11 cellular contexts compared by ENCODE assay signal in the genomic region with DNA sequence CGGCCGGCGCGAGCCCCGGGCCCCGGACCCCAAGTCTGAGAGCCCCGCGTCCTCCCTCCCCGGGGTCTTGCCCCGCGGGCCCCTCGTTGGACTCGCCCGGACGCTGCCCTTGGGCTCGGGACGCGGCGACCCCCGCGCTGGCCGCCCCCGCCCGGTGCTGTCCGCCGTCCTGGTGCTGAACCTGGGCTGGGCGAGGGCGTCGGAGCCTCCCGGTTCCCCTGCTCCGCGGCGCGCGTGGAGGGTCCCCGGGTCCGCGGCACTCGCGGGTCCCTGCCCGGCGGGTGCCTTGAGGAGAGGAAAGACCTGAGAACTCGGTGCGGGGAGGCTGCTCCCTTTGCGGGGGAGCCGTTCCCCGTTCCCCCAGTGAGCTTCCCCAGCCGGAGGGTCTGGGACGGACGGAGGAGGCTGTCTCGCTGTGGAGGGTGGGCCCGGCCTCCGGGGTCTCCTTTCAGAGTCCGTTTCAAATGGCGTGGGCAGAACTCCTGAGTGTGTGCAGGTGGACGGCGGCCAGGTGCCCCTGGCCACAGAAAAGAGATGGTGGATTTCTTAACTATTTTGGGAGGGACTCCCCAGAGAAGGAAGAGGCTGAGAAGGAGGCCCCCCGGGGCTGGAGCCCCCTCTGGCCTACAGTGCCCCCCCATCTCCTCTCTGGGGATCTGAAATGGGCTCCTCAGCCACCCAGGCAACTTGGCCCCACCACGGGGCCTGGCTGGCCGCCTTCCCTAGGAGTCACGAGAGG. TPM values are rescaled to one million over a fixed set of nuclear protein-coding genes. Genes with fewer than 3 reads are reported as not detected.
DNase-seq lines count a peak whose midpoint lies in the region; ATAC-seq and TF ChIP-seq lines count a peak whose summit lies in the region.
"Had no signal": no experiment of that assay in that cellular context is flagged by ENCODE, and none has a peak within 500 bp of the region (broad histone marks: within the 10 kb centered on the region; RNA-seq: fewer than 3 reads in every experiment).

No MANE protein-coding gene starts in this region.

- H3F3A ChIP-seq in GM23338 (replicated peaks; ENCODE audit: low read depth) (peaks cover 7% of the 10 kb centered on the region; the same call in 1 of the 2 replicates), neural progenitor cell (ENCODE audit: low read depth) (peaks cover 14% of the 10 kb centered on the region), MM.1S (ENCODE audit: insufficient read depth, low read length) (no peaks in the 10 kb centered on the region)

- H3K9me2 ChIP-seq in GM23338 (ENCODE audit: insufficient read depth): no peaks in the 10 kb centered on the region
- H3K9me2 ChIP-seq in MM.1S (replicated peaks; ENCODE audit: insufficient read depth, low read length): no peaks in the 10 kb centered on the region

- H3K4me3 ChIP-seq in GM23338: peak overlapping the region; percentile 51
- H3K4me3 ChIP-seq in heart right ventricle: peak overlapping the region in 9 of 10 donors; percentile 10 to 41 (median 23)
- H3K4me3 ChIP-seq in neural progenitor cell: peak overlapping the region; percentile 36
- H3K4me3 ChIP-seq in MM.1S (ENCODE audit: low read length): no peak overlapping the region
- H3K4me3 ChIP-seq: lung had no signal

- H4K20me1 ChIP-seq in GM23338 (replicated peaks; ENCODE audit: insufficient read depth) (no peaks in the 10 kb centered on the region), neural progenitor cell (ENCODE audit: low read depth) (peaks cover 27% of the 10 kb centered on the region), MM.1S (ENCODE audit: insufficient read depth, low read length) (no peaks in the 10 kb centered on the region)

- H3K27me3 ChIP-seq in GM23338 (ENCODE audit: insufficient read depth) (peaks cover 14% of the 10 kb centered on the region), heart right ventricle (peaks cover 12 to 87% (median 68%) of the 10 kb centered on the region in 7 donors), neural progenitor cell (peaks cover 81% of the 10 kb centered on the region), MM.1S (replicated peaks; ENCODE audit: insufficient read depth, low read length) (peaks cover 95% of the 10 kb centered on the region)

- POLR2A ChIA-PET in T-cell (lab: Charles Lee): no interaction called here

- H2AFZ ChIP-seq in GM23338: no peak overlapping the region
- no peak overlapping the region for H2AFZ ChIP-seq in neural progenitor cell (replicated peaks)
- H2AFZ ChIP-seq in MM.1S (ENCODE audit: low read length): no peak overlapping the region

- H3K27me3 Mint-ChIP-seq in GM23338 (ENCODE audit: insufficient read depth, low read depth, poor library complexity): peaks cover 40% of the 10 kb centered on the region
- H3K27me3 Mint-ChIP-seq in T-cell: peaks cover 50 to 84% of the 10 kb centered on the region in 2 donors
- peaks cover 33% of the 10 kb centered on the region for H3K27me3 Mint-ChIP-seq in neural progenitor cell (ENCODE audit: insufficient read depth, low read depth)

- H3K9me3 ChIP-seq in heart right ventricle: no peaks in the 10 kb centered on the region
- no peaks in the 10 kb centered on the region for H3K9me3 ChIP-seq in neural progenitor cell (ENCODE audit: low read depth)
- H3K9me3 ChIP-seq in MM.1S (replicated peaks; ENCODE audit: insufficient read depth, low read length): no peaks in the 10 kb centered on the region

- H3K27ac ChIP-seq in GM23338 (ENCODE audit: low read depth): no peak overlapping the region
- no peak overlapping the region for H3K27ac ChIP-seq in heart right ventricle
- no peak overlapping the region for H3K27ac ChIP-seq in neural progenitor cell
- H3K27ac ChIP-seq in MM.1S (ENCODE audit: low read length): no peak overlapping the region
- H3K27ac ChIP-seq: skin epidermis had no signal

- peak; percentile 47 for ATAC-seq in GM23338
- ATAC-seq in T-cell (replicated peaks in 1 of 4): peak in 3 of 4 experiments; percentile 38 to 64 (median 46)
- peak in 2 of 8 donors; percentile 30 to 46 for ATAC-seq in heart right ventricle
- ATAC-seq in GM18861 (IDR thresholded peaks at IDR 0.05; ENCODE audit: unreplicated experiment): no peak

- H3K4me3 Mint-ChIP-seq in GM23338 (peak overlapping the region; percentile 43; the same call in 2 of the 3 replicates), T-cell (peak overlapping the region in 1 of 3 donors; percentile 19), neural progenitor cell (peak overlapping the region; percentile 35)

- TF ChIP-seq CTCF in GM23338 (conservative IDR thresholded peaks at IDR 0.05; ENCODE audit: low read depth in 2 of 2) (no peak), heart right ventricle (IDR thresholded peaks at IDR 0.05) (no peak), neural progenitor cell (IDR thresholded peaks at IDR 0.05) (no peak), MM.1S (IDR thresholded peaks at IDR 0.05; ENCODE audit: low read length) (no peak)

- no peak overlapping the region for H3K27ac Mint-ChIP-seq in GM23338
- no peak overlapping the region for H3K27ac Mint-ChIP-seq in T-cell
- H3K27ac Mint-ChIP-seq in neural progenitor cell: no peak overlapping the region

- DNase-seq in GM23338 (ENCODE audit: low spot score): peak; percentile 69
- peak in 1 of 34 experiments; percentile 18 for DNase-seq in T-cell
- DNase-seq in heart right ventricle: no peak
- DNase-seq in neural progenitor cell (ENCODE audit: low spot score): peak; percentile 82
- DNase-seq in A172 (ENCODE audit: low spot score): no peak
- no peak for DNase-seq in GF-D8 (lab: John Stamatoyannopoulos, UW)
- DNase-seq in MM.1S: no peak
- DNase-seq: activated CD4-positive, alpha-beta T cell treated with anti-CD3 and anti-CD28 coated beads for 4 hours had no signal

- intact Hi-C loops in heart right ventricle (cut with DNase I): no loop called here

- 13 to 14% methylated on average over 53 to 61 of the region's 61 CpGs for WGBS in heart right ventricle, 2 donors

- H3K36me3 ChIP-seq in GM23338 (ENCODE audit: insufficient read depth): no peaks in the 10 kb centered on the region
- H3K36me3 ChIP-seq in heart right ventricle: no peaks in the 10 kb centered on the region
- no peaks in the 10 kb centered on the region for H3K36me3 ChIP-seq in neural progenitor cell
- no peaks in the 10 kb centered on the region for H3K36me3 ChIP-seq in MM.1S (replicated peaks; ENCODE audit: insufficient read depth, low read length)

- H3K4me1 Mint-ChIP-seq in GM23338 (peaks cover 9% of the 10 kb centered on the region), T-cell (peaks cover 5 to 17% (median 11%) of the 10 kb centered on the region in 3 donors), neural progenitor cell (peaks cover 11% of the 10 kb centered on the region)

- H3K79me2 ChIP-seq in GM23338 (replicated peaks; ENCODE audit: insufficient read depth): no peaks in the 10 kb centered on the region
- H3K79me2 ChIP-seq in neural progenitor cell (ENCODE audit: low read depth): no peaks in the 10 kb centered on the region
- no peaks in the 10 kb centered on the region for H3K79me2 ChIP-seq in MM.1S (ENCODE audit: low read length)

- no peaks in the 10 kb centered on the region for H3K9me3 Mint-ChIP-seq in GM23338
- no peaks in the 10 kb centered on the region for H3K9me3 Mint-ChIP-seq in T-cell
- H3K9me3 Mint-ChIP-seq in neural progenitor cell: peaks cover 2% of the 10 kb centered on the region

- H3K4me2 ChIP-seq in GM23338 (peak overlapping the region; percentile 75), neural progenitor cell (peak overlapping the region; percentile 77), MM.1S (ENCODE audit: low read depth, low read length) (no peak overlapping the region)

- H3K36me3 Mint-ChIP-seq in GM23338 (ENCODE audit: low read depth) (no peaks in the 10 kb centered on the region), T-cell (no peaks in the 10 kb centered on the region), neural progenitor cell (peaks cover 3% of the 10 kb centered on the region)

- peaks cover 8% of the 10 kb centered on the region; the same call in 1 of the 2 replicates for H3K4me1 ChIP-seq in GM23338 (ENCODE audit: insufficient read depth)
- peaks cover 0 to 14% (median 11%) of the 10 kb centered on the region in 9 donors for H3K4me1 ChIP-seq in heart right ventricle
- H3K4me1 ChIP-seq in neural progenitor cell: peaks cover 9% of the 10 kb centered on the region
- no peaks in the 10 kb centered on the region for H3K4me1 ChIP-seq in MM.1S (ENCODE audit: low read length)

- CTCF ChIA-PET in T-cell (lab: Charles Lee): no interaction called here

- H3K9ac ChIP-seq in neural progenitor cell (no peak overlapping the region), MM.1S (ENCODE audit: low read length) (no peak overlapping the region)

RNA-seq across cellular contexts. Expression of a gene that starts 0.6 kb away (rescaled TPM):
- 2.8 and 5.1 TPM in 2 replicates for total RNA-seq in GM23338 (2014; rRNA removed; shearing (Covaris generic))
- polyA plus RNA-seq in GM23338 (2016; fragmentation: Nextera tagmentation; extraction: Ambion mirVana) (1.7 and 2.1 TPM in 2 replicates), heart right ventricle (1 to 10 TPM in 1 of 2 donors, under 1 TPM in 1; 0.87 to 1.0 TPM)
- total RNA-seq in T-cell (1 to 10 TPM in 1 of 5 donors, not detected in 4; 1.1 TPM), heart right ventricle (1 to 10 TPM in 1 of 10 donors, under 1 TPM in 7, not detected in 2; 0.30 to 1.1 (median 0.44) TPM), neural progenitor cell (ENCODE audit: low replicate concordance) (0.31 and 0.45 TPM in 2 replicates)
- total RNA-seq in A172 (2014; rRNA removed; shearing (Covaris generic)): 0.07 and 0.26 TPM in 2 replicates

RNA-seq across cellular contexts. Expression of a gene that starts 16.2 kb away (rescaled TPM):
- 0.16 TPM in 1 of 2 replicates, not detected in the other for total RNA-seq in GM23338 (2014; rRNA removed; shearing (Covaris generic))
- polyA plus RNA-seq in GM23338 (2016; fragmentation: Nextera tagmentation; extraction: Ambion mirVana) (0.21 and 0.24 TPM in 2 replicates), heart right ventricle (under 1 TPM in 1 of 2 donors, not detected in 1; 0.03 TPM)
- total RNA-seq in T-cell (not detected), heart right ventricle (not detected), neural progenitor cell (ENCODE audit: low replicate concordance) (0.19 TPM in 1 of 2 replicates, not detected in the other)
- total RNA-seq in A172 (2014; rRNA removed; shearing (Covaris generic)): not detected in 2 replicates

RNA-seq across cellular contexts. Expression of a gene that starts 30.5 kb away (rescaled TPM):
- total RNA-seq in GM23338 (2014; rRNA removed; shearing (Covaris generic)): 36.9 and 42.3 TPM in 2 replicates
- polyA plus RNA-seq in GM23338 (2016; fragmentation: Nextera tagmentation; extraction: Ambion mirVana): 22.5 and 26.2 TPM in 2 replicates
- total RNA-seq in T-cell: 10 to 100 TPM; 27.5 to 36.9 (median 31.0) TPM
- 10 to 100 TPM in 9 of 10 donors, 1 to 10 TPM in 1; 8.4 to 17.8 (median 14.2) TPM for total RNA-seq in heart right ventricle
- polyA plus RNA-seq in heart right ventricle: 10 to 100 TPM; 14.6 to 18.4 TPM
- total RNA-seq in neural progenitor cell (ENCODE audit: low replicate concordance): 33.4 and 47.2 TPM in 2 replicates
- total RNA-seq in A172 (2014; rRNA removed; shearing (Covaris generic)): 1.6 and 2.1 TPM in 2 replicates

Comparison
In these comparisons a context has a peak if more than half of its experiments do, and no peak if none do; other contexts are left out.
1. DNase-seq: peak in GM23338 (single experiment) and neural progenitor cell (single experiment); none in heart right ventricle (0 of 2), A172 (single experiment), GF-D8 (single experiment) and MM.1S (single experiment).